ENCODE assay signal across 9 cellular contexts in the genomic region with DNA sequence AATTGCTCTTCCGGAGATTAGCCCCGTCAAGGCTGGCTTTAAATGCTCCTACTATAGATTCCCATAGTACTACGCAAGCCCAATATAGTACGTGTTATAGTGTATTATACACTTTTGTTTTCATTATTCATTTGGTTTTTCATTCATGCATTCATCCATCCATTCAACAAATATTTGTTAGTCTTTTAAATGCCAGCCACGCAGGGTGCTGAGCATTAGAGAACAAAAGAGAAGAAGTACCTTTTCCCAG. TPM values are rescaled to one million over a fixed set of nuclear protein-coding genes. Genes with fewer than 3 reads are reported as not detected.
A peak's percentile ranks its signal among the peaks of the same experiment; 100 is the strongest.
DNase-seq lines count a peak whose midpoint lies in the region; ATAC-seq and TF ChIP-seq lines count a peak whose summit lies in the region.
"Had no signal": no experiment of that assay in that cellular context is flagged by ENCODE, and none has a peak within 500 bp of the region (broad histone marks: within the 10 kb centered on the region; RNA-seq: fewer than 3 reads in every experiment).

No MANE protein-coding gene starts in this region.

- no peak for TF ChIP-seq EP300 in suprapubic skin (IDR thresholded peaks at IDR 0.05)

- H3K4me3 Mint-ChIP-seq in activated T-cell treated with anti-CD3 and anti-CD28 coated beads, Interleukin-2, amount 50 U/mL, for 72 hours = no peak overlapping the region
- no peak overlapping the region for H3K4me3 Mint-ChIP-seq in stimulated activated naive CD8-positive, alpha-beta T cell treated with anti-CD3 and anti-CD28 coated beads, Interleukin-15, amount 100 ng/mL, for 72 hours
- H3K4me3 Mint-ChIP-seq: activated CD4-positive, alpha-beta T cell treated with anti-CD3 and anti-CD28 coated beads, Interleukin-2, amount 10 ng/mL, durations not matched to agents 24 days and 14 days had no signal

- peaks cover 7 to 8% of the 10 kb centered on the region in 2 donors for H3K36me3 Mint-ChIP-seq in activated T-cell treated with anti-CD3 and anti-CD28 coated beads, Interleukin-2, amount 50 U/mL, for 72 hours (ENCODE audit: insufficient read depth in 2 of 2)

- 1% methylated on average over 5 of the region's 5 CpGs for WGBS in suprapubic skin

- H3K9me3 ChIP-seq in HAP-1 = no peaks in the 10 kb centered on the region
- no peaks in the 10 kb centered on the region for H3K9me3 ChIP-seq in adipocyte (ENCODE audit: control insufficient read depth, low read length)
- H3K9me3 ChIP-seq in iPS-20b (ENCODE audit: insufficient read depth, low read depth, low read length) = no peaks in the 10 kb centered on the region
- no peaks in the 10 kb centered on the region for H3K9me3 ChIP-seq in suprapubic skin

- peaks cover 13% of the 10 kb centered on the region for H3K27me3 Mint-ChIP-seq in activated T-cell treated with anti-CD3 and anti-CD28 coated beads, Interleukin-2, amount 50 U/mL, for 72 hours (ENCODE audit: low read depth)
- H3K27me3 Mint-ChIP-seq in stimulated activated naive CD8-positive, alpha-beta T cell treated with anti-CD3 and anti-CD28 coated beads, Interleukin-15, amount 100 ng/mL, for 72 hours = no peaks in the 10 kb centered on the region

- H3K4me3 ChIP-seq in HAP-1 (peak overlapping the region; percentile 78), adipocyte (ENCODE audit: low read length) (peak overlapping the region; percentile 99), iPS-20b (ENCODE audit: low read length) (peak overlapping the region; percentile 93), suprapubic skin (peak overlapping the region; percentile 97)

- H3K4me1 Mint-ChIP-seq in activated T-cell treated with anti-CD3 and anti-CD28 coated beads, Interleukin-2, amount 50 U/mL, for 72 hours (ENCODE audit: low read depth) = peaks cover 23% of the 10 kb centered on the region
- H3K4me1 Mint-ChIP-seq in stimulated activated naive CD8-positive, alpha-beta T cell treated with anti-CD3 and anti-CD28 coated beads, Interleukin-15, amount 100 ng/mL, for 72 hours = peaks cover 13% of the 10 kb centered on the region

- H3K9ac ChIP-seq in adipocyte (ENCODE audit: low read length) (peak overlapping the region; percentile 99), iPS-20b (ENCODE audit: low read depth, low read length) (peak overlapping the region; percentile 97; the same call in 1 of the 2 replicates)

- peaks cover 14% of the 10 kb centered on the region for H3K36me3 ChIP-seq in HAP-1 (replicated peaks)
- peaks cover 7% of the 10 kb centered on the region for H3K36me3 ChIP-seq in adipocyte (ENCODE audit: control insufficient read depth, insufficient read depth, low read length, severe bottlenecking)
- H3K36me3 ChIP-seq in iPS-20b (ENCODE audit: insufficient read depth, low read depth, low read length) = peaks cover 21% of the 10 kb centered on the region
- H3K36me3 ChIP-seq in suprapubic skin = no peaks in the 10 kb centered on the region

- H3K4me1 ChIP-seq in HAP-1 = peaks cover 20% of the 10 kb centered on the region
- peaks cover 43% of the 10 kb centered on the region for H3K4me1 ChIP-seq in adipocyte (ENCODE audit: control insufficient read depth, insufficient read depth, low read length)
- H3K4me1 ChIP-seq in iPS-20b (ENCODE audit: insufficient read depth, low read length) = peaks cover 32% of the 10 kb centered on the region
- H3K4me1 ChIP-seq in suprapubic skin = peaks cover 28% of the 10 kb centered on the region

- no peak for DNase-seq in HAP-1 (ENCODE audit: low spot score in 2 of 2)
- no peak for DNase-seq in adipocyte (ENCODE audit: low read depth)
- no peak for DNase-seq in suprapubic skin (ENCODE audit: low spot score in 2 of 2)
- no peak for DNase-seq in activated T-cell treated with anti-CD3 and anti-CD28 coated beads, Interleukin-2, amount 50 U/mL, for 72 hours
- DNase-seq in stimulated activated naive CD8-positive, alpha-beta T cell treated with anti-CD3 and anti-CD28 coated beads, Interleukin-15, amount 100 ng/mL, for 72 hours = no peak
- no peak for DNase-seq in NCI-H526 (lab: John Stamatoyannopoulos, UW)

- in situ Hi-C loops in HAP-1 (cut with MboI; ENCODE audit: low sequenced_read_pairs) = no loop called here

- no peak for TF ChIP-seq CTCF in suprapubic skin (IDR thresholded peaks at IDR 0.05)

- H3K9me3 Mint-ChIP-seq in activated T-cell treated with anti-CD3 and anti-CD28 coated beads, Interleukin-2, amount 50 U/mL, for 72 hours = no peaks in the 10 kb centered on the region
- H3K9me3 Mint-ChIP-seq in stimulated activated naive CD8-positive, alpha-beta T cell treated with anti-CD3 and anti-CD28 coated beads, Interleukin-15, amount 100 ng/mL, for 72 hours = no peaks in the 10 kb centered on the region
- H3K9me3 Mint-ChIP-seq: activated CD4-positive, alpha-beta T cell treated with anti-CD3 and anti-CD28 coated beads, Interleukin-2, amount 10 ng/mL, durations not matched to agents 24 days and 14 days had no signal

- H3K27me3 ChIP-seq in HAP-1 (ENCODE audit: low read depth) (peaks cover 5% of the 10 kb centered on the region; the same call in 1 of the 2 replicates), adipocyte (replicated peaks; ENCODE audit: control insufficient read depth, insufficient read depth, low read length) (no peaks in the 10 kb centered on the region), iPS-20b (ENCODE audit: insufficient read depth, low read length) (no peaks in the 10 kb centered on the region), suprapubic skin (no peaks in the 10 kb centered on the region)

- no peak for ATAC-seq in activated T-cell treated with anti-CD3 and anti-CD28 coated beads, Interleukin-2, amount 50 U/mL, for 72 hours (replicated peaks in 1 of 2)
- ATAC-seq in stimulated activated naive CD8-positive, alpha-beta T cell treated with anti-CD3 and anti-CD28 coated beads, Interleukin-15, amount 100 ng/mL, for 72 hours = no peak
- no peak for ATAC-seq in HG02884 (IDR thresholded peaks at IDR 0.05; ENCODE audit: unreplicated experiment)

- H3K27ac Mint-ChIP-seq in activated T-cell treated with anti-CD3 and anti-CD28 coated beads, Interleukin-2, amount 50 U/mL, for 72 hours = no peak overlapping the region
- H3K27ac Mint-ChIP-seq in stimulated activated naive CD8-positive, alpha-beta T cell treated with anti-CD3 and anti-CD28 coated beads, Interleukin-15, amount 100 ng/mL, for 72 hours = peak overlapping the region in 1 of 2 donors; percentile 78
- H3K27ac Mint-ChIP-seq: activated CD4-positive, alpha-beta T cell treated with anti-CD3 and anti-CD28 coated beads, Interleukin-2, amount 10 ng/mL, durations not matched to agents 24 days and 14 days had no signal

- H3K27ac ChIP-seq in iPS-20b (ENCODE audit: low read length) (peak overlapping the region; percentile 68), suprapubic skin (peak overlapping the region; percentile 87)

- no peak for TF ChIP-seq POLR2A in suprapubic skin (IDR thresholded peaks at IDR 0.05)

RNA-seq across cellular contexts. Expression of a gene that starts 0.5 kb away (rescaled TPM):
- 10 to 100 TPM; 15.3 to 31.8 (median 18.3) TPM for total RNA-seq in suprapubic skin
- total RNA-seq in activated T-cell treated with anti-CD3 and anti-CD28 coated beads, Interleukin-2, amount 50 U/mL, for 72 hours = 10 to 100 TPM; 62.9 to 66.0 TPM
